In the genomic region with DNA sequence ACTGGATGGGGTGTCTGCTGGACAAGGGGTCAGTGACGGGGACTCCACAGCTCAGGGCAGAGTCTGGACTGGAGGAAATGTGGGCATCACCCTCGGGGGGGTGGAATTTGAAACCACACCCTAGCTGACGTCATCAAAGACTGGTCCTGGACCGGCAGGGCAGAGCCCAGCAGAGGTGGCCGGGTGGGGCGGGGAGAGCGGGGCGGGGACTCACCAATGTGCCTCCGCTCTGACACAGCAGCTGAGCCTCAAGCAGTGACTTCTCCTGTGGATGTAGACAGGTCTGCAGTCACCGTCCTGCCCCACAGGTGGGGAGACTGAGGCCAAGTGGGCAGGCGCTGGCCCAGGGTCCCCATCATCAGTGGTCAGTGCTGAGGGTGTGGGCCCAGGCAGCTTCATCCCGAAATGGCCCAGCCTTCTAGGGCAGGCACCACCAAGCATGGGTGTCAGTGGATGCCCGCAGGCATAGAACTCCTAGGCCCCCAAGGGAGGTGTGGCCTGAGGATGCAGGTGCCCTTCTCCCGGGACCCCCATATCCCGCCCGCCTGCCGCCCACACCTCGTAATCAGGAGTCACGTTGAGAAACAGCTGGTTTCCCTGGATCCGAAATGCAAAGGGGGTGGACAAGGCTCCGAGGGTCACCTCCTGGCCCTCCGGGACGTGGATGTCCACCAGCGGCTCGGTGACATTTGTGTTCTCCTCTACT, we compare ENCODE assay signal across 1 cellular context.
TF ChIP-seq lines count a peak whose summit lies in the region.

No MANE protein-coding gene starts in this region.

TF ChIP-seq in HCT116, 20 proteins besides CTCF, POLR2A, EP300 and RAD21 (continued from another document):
- no peak for TF ChIP-seq ZBTB33 (IDR thresholded peaks at IDR 0.05; ENCODE audit: extremely low read depth, insufficient replicate concordance, low read length)
- TF ChIP-seq MAX (IDR thresholded peaks at IDR 0.05), result no peak
- TF ChIP-seq FOSL1 (IDR thresholded peaks at IDR 0.05; ENCODE audit: low read depth), result no peak
- TF ChIP-seq JUND (IDR thresholded peaks at IDR 0.05), result no peak
- no peak for TF ChIP-seq TCF7L2 (IDR thresholded peaks at IDR 0.05; ENCODE audit: borderline replicate concordance, extremely low read depth, insufficient read depth, insufficient read length)
- TF ChIP-seq EZH2 (IDR thresholded peaks at IDR 0.05), result no peak
- TF ChIP-seq EZH2phosphoT487 (IDR thresholded peaks at IDR 0.05; ENCODE audit: borderline replicate concordance), result no peak
